8 cellular contexts compared by ENCODE assay signal in the genomic region with DNA sequence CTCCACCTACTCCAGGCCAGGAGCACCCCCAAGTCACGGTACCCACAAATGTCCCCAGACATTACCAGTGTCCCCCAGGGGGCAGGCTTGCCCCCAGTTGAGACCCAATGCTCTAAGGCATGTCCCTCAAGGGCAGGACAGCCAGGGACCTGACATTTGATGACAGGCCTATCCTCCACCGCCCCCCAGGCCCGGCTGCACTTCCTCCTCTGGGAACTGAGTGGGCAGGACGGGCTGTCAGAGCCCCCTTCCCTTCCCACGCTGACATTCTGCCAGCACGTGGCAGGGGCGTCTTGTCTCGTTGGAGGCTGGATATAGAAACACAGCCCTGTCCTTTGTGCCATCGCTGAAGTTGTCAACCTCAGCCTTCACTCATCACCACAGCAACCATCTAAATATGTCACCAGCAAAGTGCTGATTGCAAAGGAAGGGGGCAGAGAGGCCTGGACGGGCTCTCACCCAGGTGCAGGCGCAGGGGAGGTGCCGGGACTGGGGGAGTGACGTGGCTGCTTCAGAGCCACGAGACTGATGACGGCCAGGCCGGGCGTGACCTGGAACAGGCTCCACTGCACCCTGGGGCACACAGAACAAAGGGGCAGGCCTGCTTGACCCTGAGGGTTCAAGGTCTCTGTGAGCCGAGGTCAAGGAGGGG. TPM values are rescaled to one million over a fixed set of nuclear protein-coding genes. Genes with fewer than 3 reads are reported as not detected.
DNase-seq lines count a peak whose midpoint lies in the region; ATAC-seq lines count a peak whose summit lies in the region.
"Had no signal": no experiment of that assay in that cellular context is flagged by ENCODE, and none has a peak within 500 bp of the region (broad histone marks: within the 10 kb centered on the region; RNA-seq: fewer than 3 reads in every experiment).

No MANE protein-coding gene starts in this region.

- no peaks in the 10 kb centered on the region for H3K4me1 Mint-ChIP-seq in stimulated activated effector memory CD8-positive, alpha-beta T cell treated with anti-CD3 and anti-CD28 coated beads, Interleukin-12 subunit alpha, Interleukin-12 subunit beta, amount 100 ng/mL, for 72 hours
- H3K4me1 Mint-ChIP-seq in activated T-cell treated with anti-CD3 and anti-CD28 coated beads, Interleukin-2, amount 50 U/mL, for 4 hours (ENCODE audit: low read depth), result no peaks in the 10 kb centered on the region

- peak; percentile 70 for DNase-seq in GM19240 (ENCODE audit: insufficient read length, low spot score)
- peak; percentile 2 for DNase-seq in epidermal melanocyte (ENCODE audit: insufficient read length, low spot score)
- no peak for DNase-seq in stimulated activated effector memory CD8-positive, alpha-beta T cell treated with anti-CD3 and anti-CD28 coated beads, Interleukin-12 subunit alpha, Interleukin-12 subunit beta, amount 100 ng/mL, for 72 hours (ENCODE audit: low spot score in 2 of 2)
- no peak for DNase-seq in 8988T
- no peak for DNase-seq in retina
- DNase-seq in activated T-cell treated with anti-CD3 and anti-CD28 coated beads, Interleukin-2, amount 50 U/mL, for 4 hours, result no peak

- H3K27me3 Mint-ChIP-seq in activated T-cell treated with anti-CD3 and anti-CD28 coated beads, Interleukin-2, amount 50 U/mL, for 4 hours (ENCODE audit: low read depth), result no peaks in the 10 kb centered on the region

- H3K36me3 Mint-ChIP-seq in stimulated activated effector memory CD8-positive, alpha-beta T cell treated with anti-CD3 and anti-CD28 coated beads, Interleukin-12 subunit alpha, Interleukin-12 subunit beta, amount 100 ng/mL, for 72 hours, result no peaks in the 10 kb centered on the region
- no peaks in the 10 kb centered on the region for H3K36me3 Mint-ChIP-seq in activated T-cell treated with anti-CD3 and anti-CD28 coated beads, Interleukin-2, amount 50 U/mL, for 4 hours (ENCODE audit: insufficient read depth)

- H3K4me3 Mint-ChIP-seq in stimulated activated effector memory CD8-positive, alpha-beta T cell treated with anti-CD3 and anti-CD28 coated beads, Interleukin-12 subunit alpha, Interleukin-12 subunit beta, amount 100 ng/mL, for 72 hours, result no peak overlapping the region
- no peak overlapping the region for H3K4me3 Mint-ChIP-seq in activated T-cell treated with anti-CD3 and anti-CD28 coated beads, Interleukin-2, amount 50 U/mL, for 4 hours

- peak overlapping the region; percentile 48 for H3K27ac Mint-ChIP-seq in stimulated activated effector memory CD8-positive, alpha-beta T cell treated with anti-CD3 and anti-CD28 coated beads, Interleukin-12 subunit alpha, Interleukin-12 subunit beta, amount 100 ng/mL, for 72 hours

- H3K9me3 Mint-ChIP-seq in stimulated activated effector memory CD8-positive, alpha-beta T cell treated with anti-CD3 and anti-CD28 coated beads, Interleukin-12 subunit alpha, Interleukin-12 subunit beta, amount 100 ng/mL, for 72 hours, result no peaks in the 10 kb centered on the region
- no peaks in the 10 kb centered on the region for H3K9me3 Mint-ChIP-seq in activated T-cell treated with anti-CD3 and anti-CD28 coated beads, Interleukin-2, amount 50 U/mL, for 4 hours

- ATAC-seq in HG03175 (IDR thresholded peaks at IDR 0.05; ENCODE audit: unreplicated experiment), result peak; percentile 84
- peak; percentile 60 for ATAC-seq in stimulated activated effector memory CD8-positive, alpha-beta T cell treated with anti-CD3 and anti-CD28 coated beads, Interleukin-12 subunit alpha, Interleukin-12 subunit beta, amount 100 ng/mL, for 72 hours
- ATAC-seq in activated T-cell treated with anti-CD3 and anti-CD28 coated beads, Interleukin-2, amount 50 U/mL, for 4 hours, result no peak
- ATAC-seq: Panc1 had no signal

RNA-seq across cellular contexts. Expression of a gene that starts 38.4 kb away (rescaled TPM):
- total RNA-seq in activated T-cell treated with anti-CD3 and anti-CD28 coated beads, Interleukin-2, amount 50 U/mL, for 4 hours, result under 1 TPM; 0.33 to 0.55 (median 0.48) TPM

RNA-seq across cellular contexts. Expression of a gene that starts 57.1 kb away (rescaled TPM):
- total RNA-seq in activated T-cell treated with anti-CD3 and anti-CD28 coated beads, Interleukin-2, amount 50 U/mL, for 4 hours, result under 1 TPM; 0.13 to 0.27 (median 0.20) TPM

Comparison
In these comparisons a context has a peak if more than half of its experiments do, and no peak if none do; other contexts are left out.
1. DNase-seq: peak in GM19240 (single experiment) and epidermal melanocyte (single experiment); none in stimulated activated effector memory CD8-positive, alpha-beta T cell treated with anti-CD3 and anti-CD28 coated beads, Interleukin-12 subunit alpha, Interleukin-12 subunit beta, amount 100 ng/mL, for 72 hours (0 of 2), 8988T (single experiment), retina (single experiment) and activated T-cell treated with anti-CD3 and anti-CD28 coated beads, Interleukin-2, amount 50 U/mL, for 4 hours (single experiment).
2. ATAC-seq: peak in HG03175 (single experiment) and stimulated activated effector memory CD8-positive, alpha-beta T cell treated with anti-CD3 and anti-CD28 coated beads, Interleukin-12 subunit alpha, Interleukin-12 subunit beta, amount 100 ng/mL, for 72 hours (single experiment); none in activated T-cell treated with anti-CD3 and anti-CD28 coated beads, Interleukin-2, amount 50 U/mL, for 4 hours (0 of 2).